Comparison of ENCODE assay signal across 7 cellular contexts in the genomic region with DNA sequence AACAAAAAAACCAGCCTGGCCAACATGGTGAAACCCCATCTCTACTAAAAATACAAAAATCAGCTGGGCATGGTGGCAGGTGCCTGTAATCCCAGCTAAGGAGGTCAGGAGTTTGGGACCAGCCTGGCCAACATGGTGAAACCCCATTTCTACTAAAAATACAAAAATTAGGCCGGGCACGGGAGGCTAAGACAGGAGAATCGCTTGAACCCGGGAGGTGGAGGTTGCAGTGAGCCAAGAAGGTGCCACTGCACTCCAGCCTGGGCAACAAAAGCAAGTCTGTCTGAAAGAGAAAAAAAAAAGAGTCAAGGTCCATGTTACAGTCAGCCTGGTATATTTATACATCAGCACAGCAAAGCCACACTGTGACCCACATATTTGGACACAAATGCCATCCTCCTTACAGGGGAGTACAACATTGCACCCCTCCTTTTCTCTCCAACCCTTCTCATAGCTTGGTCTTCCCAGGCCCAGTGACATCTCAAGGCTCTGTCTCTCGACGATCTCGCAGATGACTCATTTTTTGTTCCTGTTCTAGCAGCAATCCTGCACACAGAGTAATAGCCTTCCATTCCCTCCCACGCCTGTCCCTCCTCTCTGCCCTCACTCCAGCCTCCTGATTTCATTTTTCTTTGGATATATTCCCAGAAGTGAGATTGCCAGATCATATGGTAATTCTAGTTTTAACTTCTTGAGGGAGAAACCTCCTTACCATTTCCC. TPM values are rescaled to one million over a fixed set of nuclear protein-coding genes. Genes with fewer than 3 reads are reported as not detected.
DNase-seq lines count a peak whose midpoint lies in the region; ATAC-seq and TF ChIP-seq lines count a peak whose summit lies in the region.

No MANE protein-coding gene starts in this region.

- peaks cover 0 to 14% of the 10 kb centered on the region in 2 donors for H3K4me1 ChIP-seq in thoracic aorta (ENCODE audit: control insufficient read depth in 1 of 2, low read depth in 2 of 2)

- ATAC-seq in thoracic aorta (ENCODE audit: insufficient number of reproducible peaks, low FRiP score, low read depth) (peak; percentile 93), HG02642 (IDR thresholded peaks at IDR 0.05; ENCODE audit: poor library complexity, unreplicated experiment) (no peak)

- H3K27ac ChIP-seq in thoracic aorta, result peak overlapping the region; percentile 9 to 14

- in situ Hi-C loops in astrocyte of the spinal cord (cut with HindIII; ENCODE audit: low sequenced_read_pairs), result no loop called here

- H3K27me3 ChIP-seq in thoracic aorta (replicated peaks; ENCODE audit: insufficient read depth), result no peaks in the 10 kb centered on the region

- DNase-seq in HT1080 (ENCODE audit: low read depth) (peak; percentile 59), astrocyte of the spinal cord (ENCODE audit: low read depth, low spot score) (peak; percentile 69), iris pigment epithelial cell (ENCODE audit: low read depth) (peak; percentile 93), thoracic aorta (ENCODE audit: low spot score) (no peak), NCI-H1105 treated with DMSO at 0.1 percent for 48 hours (lab: John Stamatoyannopoulos, UW) (no peak)
- DNase-seq in central memory CD4-positive, alpha-beta T cell, result no peak

- H3K4me3 ChIP-seq in astrocyte of the spinal cord (ENCODE audit: low read depth, low read length) (no peak overlapping the region), thoracic aorta (no peak overlapping the region)

- no peak for TF ChIP-seq CTCF in astrocyte of the spinal cord (IDR thresholded peaks at IDR 0.05; ENCODE audit: low read depth, low read length)
- TF ChIP-seq CTCF in thoracic aorta (IDR thresholded peaks at IDR 0.05), result no peak

- peaks cover 3% of the 10 kb centered on the region for H3K9me3 ChIP-seq in thoracic aorta

- H3K36me3 ChIP-seq in thoracic aorta, result no peaks in the 10 kb centered on the region

RNA-seq across cellular contexts. Expression of gene DPP9, which starts 21.0 kb away (rescaled TPM):
- total RNA-seq in HT1080 (2014; rRNA removed; shearing (Covaris generic)), result 36.1 and 53.1 TPM in 2 replicates
- 85.1 and 107 TPM in 2 replicates for polyA plus RNA-seq in HT1080 (2015; cell fraction: cytosol; rRNA removed)
- polyA plus RNA-seq in HT1080 (2015; cell fraction: nucleus; rRNA removed), result 106 and 112 TPM in 2 replicates
- total RNA-seq in thoracic aorta, result 10 to 100 TPM; 67.9 to 73.8 TPM

RNA-seq across cellular contexts. Expression of gene FEM1A, which starts 46.9 kb away (rescaled TPM):
- 9.8 and 13.0 TPM in 2 replicates for total RNA-seq in HT1080 (2014; rRNA removed; shearing (Covaris generic))
- polyA plus RNA-seq in HT1080 (2015; cell fraction: cytosol; rRNA removed), result 11.5 and 12.2 TPM in 2 replicates
- 8.9 and 9.0 TPM in 2 replicates for polyA plus RNA-seq in HT1080 (2015; cell fraction: nucleus; rRNA removed)
- 10 to 100 TPM; 15.7 to 17.1 TPM for total RNA-seq in thoracic aorta

Comparison
In these comparisons a context has a peak if more than half of its experiments do, and no peak if none do; other contexts are left out.
1. DNase-seq: peak in HT1080 (single experiment), astrocyte of the spinal cord (single experiment) and iris pigment epithelial cell (single experiment); none in thoracic aorta (single experiment), NCI-H1105 treated with DMSO at 0.1 percent for 48 hours (single experiment) and central memory CD4-positive, alpha-beta T cell (single experiment).